In the genomic region with DNA sequence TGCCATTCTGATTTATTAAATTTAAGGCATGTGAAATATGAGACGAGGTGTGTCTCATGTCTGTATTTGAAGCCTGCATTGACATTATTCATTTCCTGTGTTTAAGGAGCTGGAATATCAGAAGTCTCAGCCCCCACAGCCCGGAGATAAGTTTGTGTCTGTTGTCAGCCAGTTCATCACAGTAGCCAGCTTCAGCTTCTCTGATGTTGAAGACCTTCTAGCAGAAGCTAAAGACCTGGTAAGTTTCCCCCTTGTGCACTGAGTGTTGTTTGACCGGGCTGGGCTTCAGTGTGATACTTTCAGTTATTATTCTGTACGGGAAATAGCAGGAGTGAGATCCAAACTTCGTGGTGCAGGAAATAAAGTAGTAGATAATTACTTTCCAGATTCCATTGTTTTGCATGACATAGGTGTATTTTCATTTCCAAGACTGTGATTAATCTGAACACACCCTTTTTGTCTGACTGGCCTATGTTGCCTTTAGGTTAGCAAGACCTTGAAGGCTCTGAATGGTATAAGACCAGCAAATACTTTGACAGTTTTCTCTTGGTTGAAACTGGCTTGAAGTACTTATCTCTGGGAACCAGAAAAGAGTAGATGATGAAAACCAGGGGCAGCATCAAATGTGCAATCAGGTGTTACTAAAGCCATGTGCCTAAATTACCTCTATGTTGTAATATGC, we compare ENCODE assay signal across 15 cellular contexts.
DNase-seq lines count a peak whose midpoint lies in the region; ATAC-seq and TF ChIP-seq lines count a peak whose summit lies in the region.
"Had no signal": no experiment of that assay in that cellular context is flagged by ENCODE, and none has a peak within 500 bp of the region (broad histone marks: within the 10 kb centered on the region; RNA-seq: fewer than 3 reads in every experiment).

No MANE protein-coding gene starts in this region.

- H3K4me3 ChIP-seq in epithelial cell of esophagus (ENCODE audit: low read length), result peak overlapping the region; percentile 23
- no peak overlapping the region for H3K4me3 ChIP-seq in Peyer's patch
- H3K4me3 ChIP-seq: BLaER1 had no signal

- peak; percentile 74 for DNase-seq in ELR (ENCODE audit: low read depth)
- DNase-seq in RWPE1 (ENCODE audit: low spot score), result peak; percentile 54
- peak; percentile 77 for DNase-seq in epithelial cell of esophagus (ENCODE audit: low read depth)
- no peak for DNase-seq in osteocyte (ENCODE audit: extremely low spot score, unreplicated experiment)
- no peak for DNase-seq in NK-92 (lab: John Stamatoyannopoulos, UW; ENCODE audit: unreplicated experiment)
- no peak for DNase-seq in NCI-H748 (lab: John Stamatoyannopoulos, UW; ENCODE audit: unreplicated experiment)
- DNase-seq in Peyer's patch, result no peak
- DNase-seq: activated CD8-positive, alpha-beta T cell treated with anti-CD3 and anti-CD28 coated beads, Interleukin-2, amount 10 ng/mL, durations not matched to agents 7 days and 5 days; activated naive CD8-positive, alpha-beta T cell treated with anti-CD3 and anti-CD28 coated beads, Interleukin-2, amount 10 ng/mL, durations not matched to agents 7 days and 5 days; islet precursor cell; KG1; NCI-H2171 had no signal

- no peak overlapping the region for H3K4me3 Mint-ChIP-seq in osteocyte (ENCODE audit: unreplicated experiment)
- H3K4me3 Mint-ChIP-seq: activated CD8-positive, alpha-beta T cell treated with anti-CD3 and anti-CD28 coated beads, Interleukin-2, amount 10 ng/mL, durations not matched to agents 7 days and 5 days; activated naive CD8-positive, alpha-beta T cell treated with anti-CD3 and anti-CD28 coated beads, Interleukin-2, amount 10 ng/mL, durations not matched to agents 7 days and 5 days had no signal

- no peaks in the 10 kb centered on the region for H3K27me3 ChIP-seq in Peyer's patch
- H3K27me3 ChIP-seq: BLaER1, neutrophil had no signal

- peaks cover 0 to 21% (median 0%) of the 10 kb centered on the region in 3 donors for H3K36me3 ChIP-seq in Peyer's patch
- H3K36me3 ChIP-seq: neutrophil had no signal

- no peak for ATAC-seq in HG02763 (IDR thresholded peaks at IDR 0.05; ENCODE audit: unreplicated experiment)
- ATAC-seq: activated CD8-positive, alpha-beta T cell treated with anti-CD3 and anti-CD28 coated beads, Interleukin-2, amount 10 ng/mL, durations not matched to agents 7 days and 5 days had no signal

- peaks cover 0 to 27% (median 0%) of the 10 kb centered on the region in 4 donors for H3K4me1 ChIP-seq in Peyer's patch

- no peak for TF ChIP-seq CTCF in RWPE1 (conservative IDR thresholded peaks at IDR 0.05; ENCODE audit: low read depth)
- no peak for TF ChIP-seq CTCF in epithelial cell of esophagus (IDR thresholded peaks at IDR 0.05; ENCODE audit: insufficient read depth, low read depth, low read length, missing control alignments)
- TF ChIP-seq CTCF in osteocyte (IDR thresholded peaks at IDR 0.05), result no peak
- no peak for TF ChIP-seq CTCF in Peyer's patch (IDR thresholded peaks at IDR 0.05)

- H3K27ac Mint-ChIP-seq in osteocyte (ENCODE audit: unreplicated experiment), result peak overlapping the region; percentile 12
- H3K27ac Mint-ChIP-seq: activated CD8-positive, alpha-beta T cell treated with anti-CD3 and anti-CD28 coated beads, Interleukin-2, amount 10 ng/mL, durations not matched to agents 7 days and 5 days; activated naive CD8-positive, alpha-beta T cell treated with anti-CD3 and anti-CD28 coated beads, Interleukin-2, amount 10 ng/mL, durations not matched to agents 7 days and 5 days had no signal

- H3K27ac ChIP-seq in RWPE1 (peak overlapping the region; percentile 51), Peyer's patch (no peak overlapping the region)
- H3K27ac ChIP-seq: BLaER1, neutrophil had no signal

- no peaks in the 10 kb centered on the region for H3K9me3 ChIP-seq in Peyer's patch
- H3K9me3 ChIP-seq: BLaER1, neutrophil had no signal

- no peaks in the 10 kb centered on the region for H3K9me3 Mint-ChIP-seq in osteocyte (ENCODE audit: unreplicated experiment)
- H3K9me3 Mint-ChIP-seq: activated naive CD8-positive, alpha-beta T cell treated with anti-CD3 and anti-CD28 coated beads, Interleukin-2, amount 10 ng/mL, durations not matched to agents 7 days and 5 days had no signal

- no peaks in the 10 kb centered on the region for H3K27me3 Mint-ChIP-seq in osteocyte (ENCODE audit: unreplicated experiment)
- H3K27me3 Mint-ChIP-seq: activated naive CD8-positive, alpha-beta T cell treated with anti-CD3 and anti-CD28 coated beads, Interleukin-2, amount 10 ng/mL, durations not matched to agents 7 days and 5 days had no signal

- peaks cover 16% of the 10 kb centered on the region for H3K4me1 Mint-ChIP-seq in osteocyte (ENCODE audit: unreplicated experiment)

- POLR2A ChIA-PET in RWPE1 (lab: Yijun Ruan, JAX; ENCODE audit: low non-redundant PET), result no interaction called here

- H3K36me3 Mint-ChIP-seq in osteocyte (ENCODE audit: unreplicated experiment), result peaks cover 31% of the 10 kb centered on the region

- TF ChIP-seq POLR2A in Peyer's patch (IDR thresholded peaks at IDR 0.05), result no peak

- CTCF ChIA-PET in RWPE1 (lab: Yijun Ruan, JAX), result interaction anchor here (0.5 kb wide), 1 partner anchor 34 kb away, joined by 3 read pairs; no protein-coding TSS in a partner anchor

Comparison
In these comparisons a context has a peak if more than half of its experiments do, and no peak if none do; other contexts are left out.
1. DNase-seq: peak in ELR (single experiment), RWPE1 (single experiment) and epithelial cell of esophagus (single experiment); none in osteocyte (single experiment), NK-92 (single experiment), NCI-H748 (single experiment) and Peyer's patch (0 of 3).